Comparison of ENCODE assay signal across 8 cellular contexts in the genomic region with DNA sequence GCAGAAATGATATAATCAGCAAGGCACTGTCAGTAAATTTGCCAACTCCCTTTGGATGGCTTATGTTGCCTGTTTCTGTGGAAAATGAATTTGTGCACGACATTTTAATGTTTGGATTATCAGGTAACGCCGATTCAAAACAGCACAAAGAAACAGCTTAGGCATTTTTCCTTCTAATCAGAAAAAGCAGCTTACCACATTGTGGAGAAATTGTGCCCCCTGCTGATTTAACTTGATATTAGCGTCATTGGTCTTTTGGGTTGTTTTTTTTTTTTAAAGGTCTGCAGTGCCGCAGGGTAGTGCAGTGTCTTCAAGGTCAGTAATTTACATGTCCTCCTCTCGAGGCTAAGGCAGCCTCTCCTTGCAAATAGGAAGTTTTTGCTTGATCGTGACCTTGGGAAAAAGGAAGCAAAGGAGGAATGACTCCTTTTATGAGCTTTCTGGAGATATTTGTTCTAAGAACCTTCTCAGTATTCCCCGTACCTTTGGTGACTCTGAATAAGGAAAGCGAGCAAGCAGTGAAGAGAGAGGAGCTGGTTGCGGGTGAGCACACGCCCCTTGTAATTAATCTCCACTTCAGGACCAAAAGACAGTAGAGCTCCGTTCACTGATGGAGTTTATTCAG.
A peak's percentile ranks its signal among the peaks of the same experiment; 100 is the strongest.
DNase-seq lines count a peak whose midpoint lies in the region; ATAC-seq and TF ChIP-seq lines count a peak whose summit lies in the region.

No MANE protein-coding gene starts in this region.

- DNase-seq in ACHN (peak; percentile 74), GM10266 (ENCODE audit: extremely low spot score) (peak; percentile 60), HS-5 (ENCODE audit: low read depth) (peak; percentile 43), NCI-H524 (lab: John Stamatoyannopoulos, UW) (peak; percentile 64 to 84), left ventricle myocardium inferior (no peak), retinal pigment epithelial cell (ENCODE audit: low read depth) (peak; percentile 27)
- DNase-seq in activated gamma-delta T cell treated with anti-CD3 and anti-CD28 coated beads, Interleukin-2, amount 50 U/mL, for 16 hours (ENCODE audit: low read depth) = peak; percentile 4

- H3K4me1 ChIP-seq in left ventricle myocardium inferior = peaks cover 16% of the 10 kb centered on the region

- intact Hi-C loops in left ventricle myocardium inferior (cut with micrococcal nuclease) = no loop called here

- in situ Hi-C loops in ACHN (cut with HindIII; ENCODE audit: low pct_ligation_motif_present, low pct_unique_long_range_greater_than_20kb, low sequenced_read_pairs) = no loop called here

- H3K36me3 ChIP-seq in left ventricle myocardium inferior = no peaks in the 10 kb centered on the region

- peaks cover 6% of the 10 kb centered on the region for H3K27me3 ChIP-seq in left ventricle myocardium inferior (ENCODE audit: low read depth)

- H3K4me3 ChIP-seq in left ventricle myocardium inferior (no peak overlapping the region), retinal pigment epithelial cell (ENCODE audit: low read length) (peak overlapping the region; percentile 44)

- no peak overlapping the region for H3K27ac ChIP-seq in left ventricle myocardium inferior (replicated peaks)

- no peak for ATAC-seq in GM19397 (IDR thresholded peaks at IDR 0.05; ENCODE audit: unreplicated experiment)

- H3K9me3 ChIP-seq in left ventricle myocardium inferior (replicated peaks) = no peaks in the 10 kb centered on the region

- TF ChIP-seq CTCF in GM10266 (IDR thresholded peaks at IDR 0.05; ENCODE audit: control insufficient read depth, insufficient read depth, low read depth, missing control alignments) = peak; percentile 62
- TF ChIP-seq CTCF in left ventricle myocardium inferior (IDR thresholded peaks at IDR 0.05; ENCODE audit: borderline replicate concordance) = peak; percentile 59
- peak; percentile 69 for TF ChIP-seq CTCF in retinal pigment epithelial cell (conservative IDR thresholded peaks at IDR 0.05; ENCODE audit: low read depth, low read length)
